In genomic region chr5:151233576-151234202, GRCh38 we compare ENCODE assay signal across 1 cellular context.
TF ChIP-seq lines count a peak whose summit lies in the region.

No MANE protein-coding gene starts in this region.

TF ChIP-seq in WTC11, 78 proteins besides CTCF, POLR2A, EP300 and RAD21:
- TF ChIP-seq, protein P1, sequence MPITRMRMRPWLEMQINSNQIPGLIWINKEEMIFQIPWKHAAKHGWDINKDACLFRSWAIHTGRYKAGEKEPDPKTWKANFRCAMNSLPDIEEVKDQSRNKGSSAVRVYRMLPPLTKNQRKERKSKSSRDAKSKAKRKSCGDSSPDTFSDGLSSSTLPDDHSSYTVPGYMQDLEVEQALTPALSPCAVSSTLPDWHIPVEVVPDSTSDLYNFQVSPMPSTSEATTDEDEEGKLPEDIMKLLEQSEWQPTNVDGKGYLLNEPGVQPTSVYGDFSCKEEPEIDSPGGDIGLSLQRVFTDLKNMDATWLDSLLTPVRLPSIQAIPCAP (CRISPR knock-in tag; IDR thresholded peaks at IDR 0.05), result no peak
- TF ChIP-seq, protein P2, sequence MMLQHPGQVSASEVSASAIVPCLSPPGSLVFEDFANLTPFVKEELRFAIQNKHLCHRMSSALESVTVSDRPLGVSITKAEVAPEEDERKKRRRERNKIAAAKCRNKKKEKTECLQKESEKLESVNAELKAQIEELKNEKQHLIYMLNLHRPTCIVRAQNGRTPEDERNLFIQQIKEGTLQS (CRISPR knock-in tag; conservative IDR thresholded peaks at IDR 0.05), result no peak
- TF ChIP-seq, protein P3, sequence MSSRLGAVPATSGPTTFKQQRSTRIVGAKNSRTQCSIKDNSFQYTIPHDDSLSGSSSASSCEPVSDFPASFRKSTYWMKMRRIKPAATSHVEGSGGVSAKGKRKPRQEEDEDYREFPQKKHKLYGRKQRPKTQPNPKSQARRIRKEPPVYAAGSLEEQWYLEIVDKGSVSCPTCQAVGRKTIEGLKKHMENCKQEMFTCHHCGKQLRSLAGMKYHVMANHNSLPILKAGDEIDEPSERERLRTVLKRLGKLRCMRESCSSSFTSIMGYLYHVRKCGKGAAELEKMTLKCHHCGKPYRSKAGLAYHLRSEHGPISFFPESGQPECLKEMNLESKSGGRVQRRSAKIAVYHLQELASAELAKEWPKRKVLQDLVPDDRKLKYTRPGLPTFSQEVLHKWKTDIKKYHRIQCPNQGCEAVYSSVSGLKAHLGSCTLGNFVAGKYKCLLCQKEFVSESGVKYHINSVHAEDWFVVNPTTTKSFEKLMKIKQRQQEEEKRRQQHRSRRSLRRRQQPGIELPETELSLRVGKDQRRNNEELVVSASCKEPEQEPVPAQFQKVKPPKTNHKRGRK (CRISPR knock-in tag; IDR thresholded peaks at IDR 0.05; ENCODE audit: borderline replicate concordance), result no peak
- TF ChIP-seq NR3C1 (CRISPR knock-in tag; conservative IDR thresholded peaks at IDR 0.05; ENCODE audit: low read depth) (no peak), TEAD1 (CRISPR knock-in tag; IDR thresholded peaks at IDR 0.05) (no peak), CBFB (CRISPR knock-in tag; IDR thresholded peaks at IDR 0.05; ENCODE audit: low read depth) (no peak), STAT6 (CRISPR knock-in tag; conservative IDR thresholded peaks at IDR 0.05; ENCODE audit: low read depth) (no peak), IRF2 (CRISPR knock-in tag; IDR thresholded peaks at IDR 0.05; ENCODE audit: borderline replicate concordance, low read depth) (no peak), EMX1 (CRISPR knock-in tag; IDR thresholded peaks at IDR 0.05) (no peak)
- TF ChIP-seq, protein P4, sequence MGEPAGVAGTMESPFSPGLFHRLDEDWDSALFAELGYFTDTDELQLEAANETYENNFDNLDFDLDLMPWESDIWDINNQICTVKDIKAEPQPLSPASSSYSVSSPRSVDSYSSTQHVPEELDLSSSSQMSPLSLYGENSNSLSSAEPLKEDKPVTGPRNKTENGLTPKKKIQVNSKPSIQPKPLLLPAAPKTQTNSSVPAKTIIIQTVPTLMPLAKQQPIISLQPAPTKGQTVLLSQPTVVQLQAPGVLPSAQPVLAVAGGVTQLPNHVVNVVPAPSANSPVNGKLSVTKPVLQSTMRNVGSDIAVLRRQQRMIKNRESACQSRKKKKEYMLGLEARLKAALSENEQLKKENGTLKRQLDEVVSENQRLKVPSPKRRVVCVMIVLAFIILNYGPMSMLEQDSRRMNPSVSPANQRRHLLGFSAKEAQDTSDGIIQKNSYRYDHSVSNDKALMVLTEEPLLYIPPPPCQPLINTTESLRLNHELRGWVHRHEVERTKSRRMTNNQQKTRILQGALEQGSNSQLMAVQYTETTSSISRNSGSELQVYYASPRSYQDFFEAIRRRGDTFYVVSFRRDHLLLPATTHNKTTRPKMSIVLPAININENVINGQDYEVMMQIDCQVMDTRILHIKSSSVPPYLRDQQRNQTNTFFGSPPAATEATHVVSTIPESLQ (CRISPR knock-in tag; IDR thresholded peaks at IDR 0.05), result no peak
